Comparison of ENCODE assay signal across 8 cellular contexts in the genomic region with DNA sequence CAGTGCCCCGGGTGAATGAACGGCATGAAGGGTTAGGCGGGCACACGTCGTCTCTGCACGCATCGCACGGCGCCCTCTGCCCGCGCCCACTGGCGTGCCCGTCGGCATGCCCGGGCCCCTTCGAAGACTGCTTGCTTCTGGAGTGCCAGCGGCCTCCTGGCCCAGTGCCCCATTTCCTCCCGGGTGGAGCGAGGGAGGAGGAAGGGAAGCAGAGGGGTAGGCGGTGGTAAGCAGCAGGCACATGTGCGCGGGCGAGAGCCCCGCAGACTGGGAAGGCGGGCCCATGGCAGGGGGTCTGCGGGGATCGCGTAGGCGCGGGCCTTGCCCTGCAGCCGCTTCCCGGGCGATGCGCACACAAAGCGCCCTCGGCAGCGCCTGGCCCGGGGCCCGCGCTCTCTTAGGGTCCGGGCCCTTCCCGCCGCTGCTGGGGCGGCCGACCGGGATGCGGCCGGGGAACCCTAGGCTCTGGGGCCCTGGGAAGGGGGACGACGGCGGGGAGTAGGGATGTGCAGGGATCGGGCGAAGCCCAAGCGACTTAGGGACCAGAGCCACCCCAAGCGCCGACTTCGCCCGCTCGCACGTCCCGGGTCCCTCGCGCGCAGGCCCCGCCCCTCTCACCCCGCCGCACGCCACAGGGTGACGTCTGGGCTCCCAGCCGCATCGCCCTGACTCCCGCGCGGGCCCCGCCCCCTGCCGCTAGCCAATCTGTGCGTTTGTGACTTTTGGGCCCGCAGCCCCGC. TPM values are rescaled to one million over a fixed set of nuclear protein-coding genes. Genes with fewer than 3 reads are reported as not detected.
DNase-seq lines count a peak whose midpoint lies in the region; ATAC-seq and TF ChIP-seq lines count a peak whose summit lies in the region.

No MANE protein-coding gene starts in this region.

- H3K4me3 ChIP-seq in GM12865 (ENCODE audit: low read depth, low read length) (peak overlapping the region; percentile 70), SK-N-SH (ENCODE audit: low read depth in 2 of 2, low read length in 1 of 2) (peak overlapping the region; percentile 48 to 54), coronary artery (peak overlapping the region; percentile 77), lower lobe of right lung (peak overlapping the region; percentile 53), suprapubic skin (peak overlapping the region; percentile 56)

- H2AFZ ChIP-seq in SK-N-SH (ENCODE audit: low read depth) = 0 out of 2 replicates have a peak overlapping the region, but pooled peaks have one; percentile 29

- H3K9me3 ChIP-seq in SK-N-SH (no peaks in the 10 kb centered on the region), lower lobe of right lung (no peaks in the 10 kb centered on the region), suprapubic skin (no peaks in the 10 kb centered on the region)

- H3K9me2 ChIP-seq in SK-N-SH = no peaks in the 10 kb centered on the region

- POLR2A ChIA-PET in SK-N-SH (lab: Yijun Ruan, JAX) = no interaction called here

- no peak for DNase-seq in GM12865 (ENCODE audit: low read depth)
- peak; percentile 85 for DNase-seq in SK-N-SH
- no peak for DNase-seq in coronary artery (ENCODE audit: low spot score)
- peak; percentile 75 for DNase-seq in lower lobe of right lung
- no peak for DNase-seq in suprapubic skin (ENCODE audit: low spot score in 2 of 2)
- DNase-seq in retina = no peak

- TF ChIP-seq CTCF in 22Rv1 (IDR thresholded peaks at IDR 0.05) (no peak), GM12865 (IDR thresholded peaks at IDR 0.05; ENCODE audit: insufficient read depth, low read depth, low read length, missing control alignments) (no peak), SK-N-SH (IDR thresholded peaks at IDR 0.05) (no peak), coronary artery (IDR thresholded peaks at IDR 0.05) (no peak), lower lobe of right lung (IDR thresholded peaks at IDR 0.05) (no peak), suprapubic skin (IDR thresholded peaks at IDR 0.05) (no peak)

- peaks cover 40% of the 10 kb centered on the region for H3K79me2 ChIP-seq in SK-N-SH (ENCODE audit: insufficient read depth)

- no peaks in the 10 kb centered on the region for H3K36me3 ChIP-seq in SK-N-SH (replicated peaks in 1 of 2; ENCODE audit: control insufficient read depth in 1 of 2, insufficient read depth in 2 of 2, low read length in 1 of 2)
- H3K36me3 ChIP-seq in lower lobe of right lung = peaks cover 5% of the 10 kb centered on the region
- H3K36me3 ChIP-seq in suprapubic skin = no peaks in the 10 kb centered on the region

- H4K20me1 ChIP-seq in SK-N-SH (ENCODE audit: insufficient read depth) = no peaks in the 10 kb centered on the region

- H3F3A ChIP-seq in SK-N-SH (replicated peaks; ENCODE audit: insufficient read depth) = peaks cover 15% of the 10 kb centered on the region

- H3K27ac ChIP-seq in 22Rv1 (peak overlapping the region; percentile 89), SK-N-SH (ENCODE audit: low read depth in 2 of 2, low read length in 1 of 2) (peak overlapping the region; percentile 87 to 89), coronary artery (peak overlapping the region; percentile 93 to 99), lower lobe of right lung (peak overlapping the region; percentile 90), suprapubic skin (peak overlapping the region; percentile 95)

- peak overlapping the region; percentile 76 for H3K4me2 ChIP-seq in SK-N-SH

- ATAC-seq in HG03108 (IDR thresholded peaks at IDR 0.05; ENCODE audit: unreplicated experiment) (peak; percentile 2), lower lobe of right lung (peak; percentile 4 to 24)

- 64% methylated on average over 26 of the region's 79 CpGs for WGBS in SK-N-SH (ENCODE audit: low lambda C conversion rate)
- 50% methylated on average over 23 of the region's 79 CpGs for WGBS in suprapubic skin

- CTCF ChIA-PET in SK-N-SH (lab: Yijun Ruan, JAX) = no interaction called here

- intact Hi-C loops in lower lobe of right lung (cut with DNase I) = no loop called here

- H3K27me3 ChIP-seq in SK-N-SH (ENCODE audit: insufficient read depth) = no peaks in the 10 kb centered on the region; the same call in 1 of the 2 replicates
- no peaks in the 10 kb centered on the region for H3K27me3 ChIP-seq in lower lobe of right lung (ENCODE audit: low read depth)
- H3K27me3 ChIP-seq in suprapubic skin = no peaks in the 10 kb centered on the region

- peak in 1 of 2 donors; percentile 65 for TF ChIP-seq POLR2A in suprapubic skin (IDR thresholded peaks at IDR 0.05)

- TF ChIP-seq RAD21 in SK-N-SH (IDR thresholded peaks at IDR 0.05; ENCODE audit: low read length) = no peak

- H3K4me1 ChIP-seq in SK-N-SH (ENCODE audit: control insufficient read depth in 1 of 2, insufficient read depth in 2 of 2, low read depth in 1 of 2, low read length in 1 of 2) = peaks cover 0 to 17% of the 10 kb centered on the region in 2 experiments; a peak in 1 of 4 replicates
- H3K4me1 ChIP-seq in lower lobe of right lung = peaks cover 30% of the 10 kb centered on the region
- peaks cover 37% of the 10 kb centered on the region for H3K4me1 ChIP-seq in suprapubic skin

- peak overlapping the region; percentile 74; the same call in 1 of the 2 replicates for H3K9ac ChIP-seq in SK-N-SH

- TF ChIP-seq EP300 in SK-N-SH (IDR thresholded peaks at IDR 0.05; ENCODE audit: borderline replicate concordance in 1 of 2, low read depth in 1 of 2, low read length in 1 of 2) (no peak), suprapubic skin (IDR thresholded peaks at IDR 0.05) (no peak)

TF ChIP-seq in SK-N-SH, 30 proteins besides CTCF, POLR2A, EP300 and RAD21:
- TF ChIP-seq SMC3 (IDR thresholded peaks at IDR 0.05; ENCODE audit: low read depth, low read length) (no peak), RCOR1 (IDR thresholded peaks at IDR 0.05; ENCODE audit: low read length) (no peak), TAF1 (IDR thresholded peaks at IDR 0.05; ENCODE audit: borderline replicate concordance, low read depth, low read length) (peak; percentile 49; the same call in 1 of the 2 replicates), SIN3A (IDR thresholded peaks at IDR 0.05; ENCODE audit: borderline replicate concordance, low read depth, low read length) (no peak), MXI1 (IDR thresholded peaks at IDR 0.05; ENCODE audit: low read depth, low read length) (no peak; the same call in 1 of the 2 replicates), TCF12 (IDR thresholded peaks at IDR 0.05) (no peak), GABPA (IDR thresholded peaks at IDR 0.05; ENCODE audit: low read depth) (no peak), TEAD4 (IDR thresholded peaks at IDR 0.05; ENCODE audit: borderline replicate concordance, insufficient read depth) (no peak), NFIC (IDR thresholded peaks at IDR 0.05; ENCODE audit: borderline replicate concordance) (peak; percentile 22; the same call in 1 of the 2 replicates), MEF2A (IDR thresholded peaks at IDR 0.05; ENCODE audit: borderline replicate concordance, low read depth) (no peak)
- TF ChIP-seq, protein P1, sequence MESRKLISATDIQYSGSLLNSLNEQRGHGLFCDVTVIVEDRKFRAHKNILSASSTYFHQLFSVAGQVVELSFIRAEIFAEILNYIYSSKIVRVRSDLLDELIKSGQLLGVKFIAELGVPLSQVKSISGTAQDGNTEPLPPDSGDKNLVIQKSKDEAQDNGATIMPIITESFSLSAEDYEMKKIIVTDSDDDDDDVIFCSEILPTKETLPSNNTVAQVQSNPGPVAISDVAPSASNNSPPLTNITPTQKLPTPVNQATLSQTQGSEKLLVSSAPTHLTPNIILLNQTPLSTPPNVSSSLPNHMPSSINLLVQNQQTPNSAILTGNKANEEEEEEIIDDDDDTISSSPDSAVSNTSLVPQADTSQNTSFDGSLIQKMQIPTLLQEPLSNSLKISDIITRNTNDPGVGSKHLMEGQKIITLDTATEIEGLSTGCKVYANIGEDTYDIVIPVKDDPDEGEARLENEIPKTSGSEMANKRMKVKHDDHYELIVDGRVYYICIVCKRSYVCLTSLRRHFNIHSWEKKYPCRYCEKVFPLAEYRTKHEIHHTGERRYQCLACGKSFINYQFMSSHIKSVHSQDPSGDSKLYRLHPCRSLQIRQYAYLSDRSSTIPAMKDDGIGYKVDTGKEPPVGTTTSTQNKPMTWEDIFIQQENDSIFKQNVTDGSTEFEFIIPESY (IDR thresholded peaks at IDR 0.05; ENCODE audit: borderline replicate concordance, low read depth) = no peak
- TF ChIP-seq, protein P2, sequence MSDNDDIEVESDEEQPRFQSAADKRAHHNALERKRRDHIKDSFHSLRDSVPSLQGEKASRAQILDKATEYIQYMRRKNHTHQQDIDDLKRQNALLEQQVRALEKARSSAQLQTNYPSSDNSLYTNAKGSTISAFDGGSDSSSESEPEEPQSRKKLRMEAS (IDR thresholded peaks at IDR 0.05; ENCODE audit: low read depth) = peak; percentile 81

RNA-seq across cellular contexts. Expression of a gene that starts 0.9 kb away (rescaled TPM):
- polyA plus RNA-seq in SK-N-SH (2012; rRNA removed) = 40.4 and 68.0 TPM in 2 replicates
- 53.2 and 69.8 TPM in 2 replicates for polyA plus RNA-seq in SK-N-SH (2012; cell fraction: cytosol; rRNA removed)
- polyA plus RNA-seq in SK-N-SH (2012; cell fraction: nucleus; rRNA removed) = 82.3 and 105 TPM in 2 replicates
- total RNA-seq in lower lobe of right lung = 50.9 TPM
- total RNA-seq in suprapubic skin = 10 to 100 TPM; 34.4 to 57.0 (median 53.0) TPM

RNA-seq across cellular contexts. Expression of a gene that starts 3.8 kb away (rescaled TPM):
- polyA plus RNA-seq in SK-N-SH (2012; rRNA removed) = 364 and 550 TPM in 2 replicates
- polyA plus RNA-seq in SK-N-SH (2012; cell fraction: cytosol; rRNA removed) = 152 and 241 TPM in 2 replicates
- polyA plus RNA-seq in SK-N-SH (2012; cell fraction: nucleus; rRNA removed) = 1,312 and 1,452 TPM in 2 replicates
- 1,080 TPM for total RNA-seq in lower lobe of right lung
- 100 to 1,000 TPM; 374 to 402 (median 386) TPM for total RNA-seq in suprapubic skin

RNA-seq across cellular contexts. Expression of a gene that starts 19.9 kb away (rescaled TPM):
- polyA plus RNA-seq in SK-N-SH (2012; rRNA removed) = 4,562 and 7,172 TPM in 2 replicates
- 3,969 and 6,678 TPM in 2 replicates for polyA plus RNA-seq in SK-N-SH (2012; cell fraction: cytosol; rRNA removed)
- 1,391 and 1,880 TPM in 2 replicates for polyA plus RNA-seq in SK-N-SH (2012; cell fraction: nucleus; rRNA removed)
- total RNA-seq in lower lobe of right lung = 2,678 TPM
- 1,000 to 10,000 TPM; 3,684 to 7,390 (median 6,600) TPM for total RNA-seq in suprapubic skin

RNA-seq across cellular contexts. Expression of a gene that starts 30.8 kb away (rescaled TPM):
- 18.2 and 22.5 TPM in 2 replicates for polyA plus RNA-seq in SK-N-SH (2012; rRNA removed)
- polyA plus RNA-seq in SK-N-SH (2012; cell fraction: cytosol; rRNA removed) = 13.3 and 17.5 TPM in 2 replicates
- 30.6 and 31.9 TPM in 2 replicates for polyA plus RNA-seq in SK-N-SH (2012; cell fraction: nucleus; rRNA removed)
- total RNA-seq in lower lobe of right lung (36.1 TPM), suprapubic skin (10 to 100 TPM; 14.6 to 30.7 (median 21.2) TPM)

RNA-seq across cellular contexts. Expression of a gene that starts 33.1 kb away (rescaled TPM):
- polyA plus RNA-seq in SK-N-SH (2012; rRNA removed) = 34.0 and 35.7 TPM in 2 replicates
- 9.7 and 12.5 TPM in 2 replicates for polyA plus RNA-seq in SK-N-SH (2012; cell fraction: cytosol; rRNA removed)
- polyA plus RNA-seq in SK-N-SH (2012; cell fraction: nucleus; rRNA removed) = 280 and 309 TPM in 2 replicates
- total RNA-seq in lower lobe of right lung = 47.8 TPM
- 100 to 1,000 TPM in 1 of 4 donors, 10 to 100 TPM in 3; 37.7 to 122 (median 47.8) TPM for total RNA-seq in suprapubic skin

Comparison
In these comparisons a context has a peak if more than half of its experiments do, and no peak if none do; other contexts are left out.
1. DNase-seq: peak in SK-N-SH (single experiment) and lower lobe of right lung (single experiment); none in GM12865 (single experiment), coronary artery (single experiment), suprapubic skin (0 of 2) and retina (single experiment).
2. Peak in every context shown above with its lines, with median percentiles within 50 percentile points of each other: H3K27ac ChIP-seq and H3K4me3 ChIP-seq.